ENCODE assay signal across 30 cellular contexts in genomic region chr20:14979472-14979986, GRCh38.
DNase-seq lines count a peak whose midpoint lies in the region; ATAC-seq, FAIRE-seq and TF ChIP-seq lines count a peak whose summit lies in the region.
"Had no signal": no experiment of that assay in that cellular context is flagged by ENCODE, and none has a peak within 500 bp of the region (broad histone marks: within the 10 kb centered on the region; RNA-seq: fewer than 3 reads in every experiment).

No MANE protein-coding gene starts in this region.

- H3K36me3 ChIP-seq in GM23248 (ENCODE audit: low read depth) (no peaks in the 10 kb centered on the region), kidney (ENCODE audit: control insufficient read depth in 1 of 2, insufficient read depth in 2 of 2, low read length in 2 of 2) (no peaks in the 10 kb centered on the region), parathyroid adenoma (ENCODE audit: control insufficient read depth, insufficient read depth, low read length) (no peaks in the 10 kb centered on the region), vagina (no peaks in the 10 kb centered on the region)
- H3K36me3 ChIP-seq: breast epithelium, upper lobe of right lung had no signal

- H3K27ac ChIP-seq in GM23248 (no peak overlapping the region), kidney (ENCODE audit: low read depth in 2 of 2, low read length in 2 of 2) (no peak overlapping the region), parathyroid adenoma (no peak overlapping the region), vagina (no peak overlapping the region)
- H3K27ac ChIP-seq: breast epithelium, skin epidermis, upper lobe of right lung had no signal

- in situ Hi-C loops in GM23248 (cut with MboI), result no loop called here

- H3K9ac ChIP-seq in GM23248 (no peak overlapping the region), kidney (ENCODE audit: low read length in 2 of 2) (no peak overlapping the region), parathyroid adenoma (no peak overlapping the region)

- no peaks in the 10 kb centered on the region for H3K9me2 ChIP-seq in GM23248 (ENCODE audit: insufficient read depth)

- FAIRE-seq in colon (lab: Jason Lieb, UNC), result peak; percentile 78
- peak; percentile 21 for FAIRE-seq in kidney (lab: Jason Lieb, UNC)
- FAIRE-seq: D721Med, H1 had no signal

- TF ChIP-seq CTCF in kidney (IDR thresholded peaks at IDR 0.05; ENCODE audit: borderline replicate concordance, extremely low read depth, insufficient read depth) (no peak), parathyroid adenoma (IDR thresholded peaks at IDR 0.05) (no peak), vagina (IDR thresholded peaks at IDR 0.05) (no peak)

- H3K27me3 ChIP-seq in GM23248 (replicated peaks; ENCODE audit: insufficient read depth), result no peaks in the 10 kb centered on the region
- H3K27me3 ChIP-seq in parathyroid adenoma (ENCODE audit: control insufficient read depth, insufficient read depth, low read length), result no peaks in the 10 kb centered on the region
- H3K27me3 ChIP-seq in vagina, result no peaks in the 10 kb centered on the region
- H3K27me3 ChIP-seq: breast epithelium, upper lobe of right lung had no signal

- no peak for ATAC-seq in GM21526 (IDR thresholded peaks at IDR 0.05; ENCODE audit: low FRiP score, unreplicated experiment)
- ATAC-seq: natural killer cell treated with Interleukin-12 subunit alpha and Interleukin-12 subunit beta and Interleukin-15 and Interleukin-18, amount 100 ng/mL, for 72 hours; Panc1; upper lobe of right lung had no signal

- no peak overlapping the region for H3K4me3 ChIP-seq in GM23248
- no peak overlapping the region for H3K4me3 ChIP-seq in kidney (ENCODE audit: low read length in 2 of 2)
- no peak overlapping the region for H3K4me3 ChIP-seq in parathyroid adenoma (ENCODE audit: low read depth, low read length)
- H3K4me3 ChIP-seq in vagina, result no peak overlapping the region
- H3K4me3 ChIP-seq: breast epithelium, lung, skin epidermis, upper lobe of right lung had no signal

- peaks cover 7% of the 10 kb centered on the region; the same call in 1 of the 2 replicates for H3K4me1 ChIP-seq in GM23248 (ENCODE audit: insufficient read depth)
- peaks cover 0 to 11% of the 10 kb centered on the region in 2 donors for H3K4me1 ChIP-seq in kidney (ENCODE audit: control insufficient read depth in 1 of 2, insufficient read depth in 1 of 2, low read depth in 1 of 2, low read length in 2 of 2)
- no peaks in the 10 kb centered on the region for H3K4me1 ChIP-seq in parathyroid adenoma
- H3K4me1 ChIP-seq in vagina, result no peaks in the 10 kb centered on the region
- H3K4me1 ChIP-seq: breast epithelium, upper lobe of right lung had no signal

- H2AFZ ChIP-seq in GM23248 (no peak overlapping the region), parathyroid adenoma (no peak overlapping the region)

- peak; percentile 17 for DNase-seq in GM23248
- no peak for DNase-seq in kidney
- DNase-seq in NCI-H2171 (lab: John Stamatoyannopoulos, UW), result no peak
- DNase-seq in amygdala (lab: John Stamatoyannopoulos, UW), result no peak
- no peak for DNase-seq in vagina (ENCODE audit: extremely low spot score in 2 of 2)
- DNase-seq: activated CD4-positive, alpha-beta T cell treated with anti-CD3 and anti-CD28 coated beads, Interleukin-2, amount 10 ng/mL, durations not matched to agents 24 days and 14 days; activated CD8-positive, alpha-beta memory T cell treated with anti-CD3 and anti-CD28 coated beads for 24 hours; activated T-cell treated with anti-CD3 and anti-CD28 coated beads for 4 hours; amniotic stem cell; CD4-positive, alpha-beta T cell; islet precursor cell; KG1; MM.1S; NCI-H1930; NCI-H526; occipital lobe; Right ventricle myocardium superior; stimulated activated naive CD4-positive, alpha-beta T cell treated with Interleukin-2 at 50 U/mL for 16 hours; T-helper 9 cell; upper lobe of right lung had no signal

- H3K4me2 ChIP-seq in GM23248 (ENCODE audit: unreplicated experiment) (peak overlapping the region; percentile 36), parathyroid adenoma (ENCODE audit: low read length) (peak overlapping the region; percentile 10)

- H3K9me3 ChIP-seq in GM23248 (ENCODE audit: low read depth) (no peaks in the 10 kb centered on the region), kidney (ENCODE audit: control insufficient read depth in 1 of 2, low read length in 2 of 2) (no peaks in the 10 kb centered on the region), parathyroid adenoma (ENCODE audit: control insufficient read depth, low read length) (no peaks in the 10 kb centered on the region), vagina (no peaks in the 10 kb centered on the region)
- H3K9me3 ChIP-seq: upper lobe of right lung had no signal

- H3K79me2 ChIP-seq in GM23248 (ENCODE audit: insufficient read depth) (no peaks in the 10 kb centered on the region), parathyroid adenoma (no peaks in the 10 kb centered on the region)

- 5 to 12% methylated on average over 3 of the region's 3 CpGs for WGBS in GM23248 (ENCODE audit: low coverage in 1 of 2, low lambda C conversion rate in 2 of 2, missing lambda C conversion rate in 2 of 2), 2 experiments

- no peaks in the 10 kb centered on the region for H4K20me1 ChIP-seq in GM23248 (ENCODE audit: insufficient read depth)

- no peak for TF ChIP-seq POLR2A in vagina (IDR thresholded peaks at IDR 0.05)

- intact Hi-C loops in kidney (cut with DNase I) (no loop called here), vagina (cut with DNase I) (no loop called here)

- H3F3A ChIP-seq in GM23248 (ENCODE audit: insufficient read depth), result peaks cover 4% of the 10 kb centered on the region; the same call in 1 of the 2 replicates
